ENCODE assay signal across 8 cellular contexts in the genomic region with DNA sequence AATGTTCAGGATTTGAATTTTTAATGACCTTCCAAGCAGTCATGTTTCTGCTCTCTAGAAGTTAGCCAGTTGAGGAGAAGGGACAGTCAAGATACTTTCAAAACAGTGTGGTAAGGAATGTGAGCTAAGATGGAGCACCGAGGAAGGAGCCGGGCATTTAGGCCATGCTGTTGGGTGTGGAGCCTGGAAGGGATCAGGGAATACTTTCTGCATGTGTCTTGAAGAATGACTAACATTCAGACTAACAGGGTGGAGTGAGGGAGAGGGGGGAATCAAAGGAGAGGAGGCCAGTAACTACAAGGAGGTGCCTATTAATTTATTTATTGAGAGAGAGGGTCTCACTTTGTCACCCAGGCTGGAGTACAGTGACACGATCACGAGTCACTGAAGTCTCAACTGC. TPM values are rescaled to one million over a fixed set of nuclear protein-coding genes. Genes with fewer than 3 reads are reported as not detected.
A peak's percentile ranks its signal among the peaks of the same experiment; 100 is the strongest.
DNase-seq lines count a peak whose midpoint lies in the region; ATAC-seq and TF ChIP-seq lines count a peak whose summit lies in the region.
"Not testable (repeated sequence)": the region's sequence is repeated elsewhere in the genome, so short reads cannot be mapped to it uniquely, and the experiment has no call there.

No MANE protein-coding gene starts in this region.

- H3K27ac Mint-ChIP-seq in WTC11 = peak overlapping the region; percentile 65

- intact Hi-C loops in sigmoid colon (cut with DNase I) = not testable (repeated sequence)

- H3K4me1 Mint-ChIP-seq in WTC11 = peaks cover 12% of the 10 kb centered on the region

- not testable (repeated sequence) for H3K9me3 ChIP-seq in DOHH2 (ENCODE audit: control insufficient read depth, insufficient read depth, low read length); MG63; esophagus (ENCODE audit: control insufficient read depth in 2 of 2, insufficient read depth in 1 of 2, low read depth in 1 of 2, low read length in 1 of 2); sigmoid colon

- TF ChIP-seq EP300 in sigmoid colon (IDR thresholded peaks at IDR 0.05) = not testable (repeated sequence)

- CTCF ChIA-PET in WTC11 (lab: Charles Lee) = not testable (repeated sequence)

- not testable (repeated sequence) for ATAC-seq in WTC11

- H3K4me3 Mint-ChIP-seq in WTC11 = peak overlapping the region; percentile 41

- not testable (repeated sequence) for H3K36me3 Mint-ChIP-seq in WTC11

- 42 to 47% methylated on average over 4 of the region's 4 CpGs for WGBS in esophagus, 2 donors
- 66 to 79% methylated on average over 4 of the region's 4 CpGs for WGBS in sigmoid colon, 2 donors

- not testable (repeated sequence) for TF ChIP-seq CTCF in DOHH2 (IDR thresholded peaks at IDR 0.05; ENCODE audit: low read depth, low read length, poor library complexity, severe bottlenecking); WTC11 (IDR thresholded peaks at IDR 0.05); sigmoid colon (IDR thresholded peaks at IDR 0.05)

- POLR2A ChIA-PET in WTC11 (lab: Charles Lee) = interaction anchor here (0.6 kb wide), 1 partner anchor 68 kb away, joined by 3 read pairs; no protein-coding TSS in a partner anchor

- H3K4me2 ChIP-seq in DOHH2 (ENCODE audit: low read length) = peak overlapping the region; percentile 96

- H3K27me3 Mint-ChIP-seq in WTC11 (ENCODE audit: low read depth) = not testable (repeated sequence)

- not testable (repeated sequence) for H3K27ac ChIP-seq in DOHH2 (ENCODE audit: low read depth, low read length)
- H3K27ac ChIP-seq in esophagus (ENCODE audit: low read depth in 2 of 2, low read length in 1 of 2) (peak overlapping the region; percentile 54 to 70), sigmoid colon (peak overlapping the region; percentile 92 to 100 (median 97))

- peak; percentile 56 for DNase-seq in A172 (ENCODE audit: low spot score)
- DNase-seq in MG63 = peak; percentile 47
- DNase-seq in WTC11 (ENCODE audit: low spot score); sigmoid colon: not testable (repeated sequence)
- DNase-seq in amniotic epithelial cell (ENCODE audit: low read depth) = peak; percentile 65
- peak; percentile 79 for DNase-seq in kidney tubule cell (ENCODE audit: low spot score)

- H3K4me1 ChIP-seq in DOHH2 (ENCODE audit: control insufficient read depth, low read length) (peaks cover 78% of the 10 kb centered on the region), sigmoid colon (peaks cover 0 to 42% (median 24%) of the 10 kb centered on the region in 4 donors)
- H3K4me1 ChIP-seq in esophagus (ENCODE audit: control insufficient read depth in 2 of 2, insufficient read depth in 2 of 2, low read length in 1 of 2) = not testable (repeated sequence)

- H3F3A ChIP-seq in DOHH2 (ENCODE audit: control insufficient read depth, insufficient read depth) = not testable (repeated sequence)

- not testable (repeated sequence) for H4K20me1 ChIP-seq in DOHH2 (ENCODE audit: control insufficient read depth, insufficient read depth, low read depth, low read length)

- not testable (repeated sequence) for H3K9me3 Mint-ChIP-seq in WTC11

- H3K4me3 ChIP-seq in DOHH2 (ENCODE audit: low read length) (peak overlapping the region; percentile 35; the same call in 1 of the 2 replicates), MG63 (peak overlapping the region; percentile 64), esophagus (ENCODE audit: low read depth in 1 of 2, low read length in 2 of 2) (peak overlapping the region in 1 of 2 donors; percentile 23)
- H3K4me3 ChIP-seq in sigmoid colon = not testable (repeated sequence)

- peaks cover 88% of the 10 kb centered on the region for H3K79me2 ChIP-seq in DOHH2 (ENCODE audit: control insufficient read depth, low read length)

- not testable (repeated sequence) for TF ChIP-seq POLR2A in sigmoid colon (IDR thresholded peaks at IDR 0.05)

- not testable (repeated sequence) for H3K27me3 ChIP-seq in DOHH2 (ENCODE audit: control insufficient read depth, low read length); MG63; esophagus (ENCODE audit: control insufficient read depth in 1 of 2, insufficient read depth in 2 of 2, low read length in 2 of 2); sigmoid colon

- peaks cover 20% of the 10 kb centered on the region for H3K36me3 ChIP-seq in DOHH2 (ENCODE audit: control insufficient read depth, low read length)
- H3K36me3 ChIP-seq in MG63; esophagus (ENCODE audit: control insufficient read depth in 2 of 2, insufficient read depth in 2 of 2, low read length in 1 of 2); sigmoid colon: not testable (repeated sequence)

- not testable (repeated sequence) for H3K9me2 ChIP-seq in DOHH2 (replicated peaks; ENCODE audit: control insufficient read depth, low read length)

RNA-seq across cellular contexts. Expression of a gene that starts 1.8 kb away (rescaled TPM):
- 47.9 and 50.3 TPM in 2 replicates for total RNA-seq in A172 (2014; rRNA removed; shearing (Covaris generic))
- total RNA-seq in MG63 (2014; rRNA removed; shearing (Covaris generic); ENCODE audit: low replicate concordance) = 12.2 and 29.1 TPM in 2 replicates
- 17.1 to 18.1 TPM (median 17.6 TPM) in 3 replicates for total RNA-seq in WTC11 (2021)
- 10 to 100 TPM; 18.5 to 21.3 TPM for polyA plus RNA-seq in esophagus
- 10 to 100 TPM; 36.4 to 47.2 (median 41.3) TPM for total RNA-seq in sigmoid colon
- polyA plus RNA-seq in sigmoid colon = 10 to 100 TPM; 10.2 to 15.7 (median 13.2) TPM
